Comparison of ENCODE assay signal across 18 cellular contexts in the genomic region with DNA sequence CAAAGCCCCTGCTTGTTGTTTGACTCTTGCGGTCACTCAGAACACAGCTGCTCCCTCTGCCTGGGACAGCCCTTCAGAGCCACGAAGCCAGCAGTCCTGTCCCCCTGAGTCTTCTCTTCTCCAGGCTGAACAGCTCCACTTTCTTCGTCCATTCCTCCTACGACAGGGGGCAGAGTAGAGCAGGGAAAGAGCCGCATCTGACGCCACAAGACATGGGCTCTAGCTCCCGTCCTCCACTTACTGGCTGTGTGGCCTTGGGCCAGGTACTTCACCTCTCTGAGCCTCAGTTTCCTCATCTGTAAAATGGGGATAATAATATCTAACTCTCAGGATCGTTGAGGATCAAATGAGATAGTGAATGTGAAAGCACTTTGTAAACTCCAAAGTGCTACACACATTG. TPM values are rescaled to one million over a fixed set of nuclear protein-coding genes. Genes with fewer than 3 reads are reported as not detected.
DNase-seq lines count a peak whose midpoint lies in the region; ATAC-seq, FAIRE-seq and TF ChIP-seq lines count a peak whose summit lies in the region.
"Had no signal": no experiment of that assay in that cellular context is flagged by ENCODE, and none has a peak within 500 bp of the region (broad histone marks: within the 10 kb centered on the region; RNA-seq: fewer than 3 reads in every experiment).

No MANE protein-coding gene starts in this region.

- peak overlapping the region in 1 of 7 donors; percentile 19 for H3K4me3 Mint-ChIP-seq in CD8-positive, alpha-beta memory T cell
- H3K4me3 Mint-ChIP-seq: memory B cell had no signal

- H4K20me1 ChIP-seq in HepG2 (ENCODE audit: insufficient read depth, low read length): no peaks in the 10 kb centered on the region; the same call in 1 of the 2 replicates

- no peaks in the 10 kb centered on the region for H3K9me3 Mint-ChIP-seq in CD8-positive, alpha-beta memory T cell
- H3K9me3 Mint-ChIP-seq: memory B cell had no signal

- H3K79me2 ChIP-seq in HepG2 (ENCODE audit: insufficient read depth, low read length): no peaks in the 10 kb centered on the region
- H3K79me2 ChIP-seq: parathyroid adenoma had no signal

- TF ChIP-seq RAD21 in HepG2 (CRISPR knock-in tag; IDR thresholded peaks at IDR 0.05): no peak

- TF ChIP-seq EP300 in HepG2 (IDR thresholded peaks at IDR 0.05; ENCODE audit: low read depth in 2 of 2, low read length in 2 of 2) (no peak), HepG2 (CRISPR knock-in tag; IDR thresholded peaks at IDR 0.05; ENCODE audit: borderline replicate concordance) (no peak)

- peaks cover 17% of the 10 kb centered on the region for H3K4me1 ChIP-seq in HepG2 (ENCODE audit: insufficient read depth, low read length)
- H3K4me1 ChIP-seq in right lobe of liver: peaks cover 0 to 12% (median 1%) of the 10 kb centered on the region in 4 donors
- no peaks in the 10 kb centered on the region for H3K4me1 ChIP-seq in CD8-positive, alpha-beta memory T cell (ENCODE audit: insufficient read depth, low read length)
- H3K4me1 ChIP-seq: BE2C, HAP-1, parathyroid adenoma had no signal

- intact Hi-C loops in HepG2 (cut with micrococcal nuclease; ENCODE audit: unreplicated experiment) (no loop called here), right lobe of liver (cut with DNase I) (no loop called here)

- H2AFZ ChIP-seq in HepG2 (ENCODE audit: low read length): no peak overlapping the region
- H2AFZ ChIP-seq: parathyroid adenoma had no signal

- in situ Hi-C loops in HepG2 (cut with HindIII; ENCODE audit: extremely low pct_ligation_motif_present, low pct_unique_long_range_greater_than_20kb): loop anchor here (5.0 kb wide), 2 partner anchors 36 to 171 kb away; no protein-coding TSS in a partner anchor

- no peak for FAIRE-seq in HepG2 (lab: Jason Lieb, UNC)

- ATAC-seq in HepG2 (no peak), right lobe of liver (no peak), SK-N-SH treated with all-trans-retinoic acid at 6 μM for 48 hours (no peak)

- H3K36me3 Mint-ChIP-seq in CD8-positive, alpha-beta memory T cell: no peaks in the 10 kb centered on the region
- H3K36me3 Mint-ChIP-seq: memory B cell had no signal

- no peak for TF ChIP-seq POLR2A in HepG2 (IDR thresholded peaks at IDR 0.05; ENCODE audit: insufficient read depth in 1 of 2, low read depth in 2 of 2, low read length in 2 of 2)
- no peak for TF ChIP-seq POLR2A in right lobe of liver (IDR thresholded peaks at IDR 0.05)

- peaks cover 4 to 31% of the 10 kb centered on the region in 2 experiments; a peak in 3 of 5 replicates for H3K27me3 ChIP-seq in HepG2 (ENCODE audit: control insufficient read depth in 1 of 2, insufficient read depth in 2 of 2, low read length in 2 of 2)
- no peaks in the 10 kb centered on the region for H3K27me3 ChIP-seq in right lobe of liver
- no peaks in the 10 kb centered on the region for H3K27me3 ChIP-seq in CD8-positive, alpha-beta memory T cell (ENCODE audit: insufficient read depth, low read length, poor library complexity, severe bottlenecking)
- H3K27me3 ChIP-seq: ascending aorta, BE2C had no signal

- TF ChIP-seq CTCF in HepG2 (CRISPR knock-in tag; IDR thresholded peaks at IDR 0.05) (peak; percentile 59), right lobe of liver (IDR thresholded peaks at IDR 0.05) (peak in 1 of 4 donors; percentile 4), choroid plexus epithelial cell (conservative IDR thresholded peaks at IDR 0.05; ENCODE audit: low read depth, low read length) (peak; percentile 50)

- 20% methylated on average over 8 of the region's 8 CpGs for WGBS in HepG2 (ENCODE audit: low lambda C conversion rate)
- WGBS in right lobe of liver (ENCODE audit: insufficient coverage, low coverage, low lambda C conversion rate, missing lambda C conversion rate): 52% methylated on average over 6 of the region's 8 CpGs

- CTCF ChIA-PET in HepG2 (lab: Yijun Ruan, JAX; ENCODE audit: low intra/inter-chr PET ratio, low total read pairs): interaction anchor here (1.7 to 3.6 kb wide), 3 partner anchors 25 to 169 kb away, joined by 14 to 47 read pairs (median 24); no protein-coding TSS in a partner anchor
- CTCF ChIA-PET in CD8-positive, alpha-beta memory T cell (lab: Charles Lee): interaction anchor here (0.8 to 1.9 kb wide), 5 partner anchors 24 to 174 kb away, joined by 3 to 22 read pairs (median 4); no protein-coding TSS in a partner anchor

- no peak overlapping the region for H3K9ac ChIP-seq in HepG2 (ENCODE audit: insufficient read depth, low read depth, low read length)
- H3K9ac ChIP-seq: parathyroid adenoma had no signal

- peak overlapping the region in 1 of 8 donors; percentile 11 for H3K27ac Mint-ChIP-seq in CD8-positive, alpha-beta memory T cell
- H3K27ac Mint-ChIP-seq: memory B cell had no signal

- peaks cover 0 to 12% (median 0%) of the 10 kb centered on the region in 3 donors for H3K4me1 Mint-ChIP-seq in CD8-positive, alpha-beta memory T cell

- POLR2A ChIA-PET in HepG2 (lab: Yijun Ruan, JAX): interaction anchor here (1.0 to 1.4 kb wide), 2 partner anchors 32 to 39 kb away, joined by 4 to 7 read pairs; no protein-coding TSS in a partner anchor
- POLR2A ChIA-PET in CD8-positive, alpha-beta memory T cell (lab: Charles Lee): no interaction called here

- DNase-seq in HepG2 (ENCODE audit: low spot score): peak; percentile 20
- DNase-seq in right lobe of liver: no peak
- DNase-seq in NAMALWA (ENCODE audit: low spot score): peak; percentile 52
- peak; percentile 41 for DNase-seq in choroid plexus epithelial cell (ENCODE audit: low read depth)
- DNase-seq in DMS114 treated with DMSO at 0.1 percent for 48 hours (lab: John Stamatoyannopoulos, UW; ENCODE audit: unreplicated experiment): no peak
- no peak for DNase-seq in CD8-positive, alpha-beta memory T cell
- no peak for DNase-seq in NCI-H1417 treated with DMSO at 0.1 percent for 48 hours (lab: John Stamatoyannopoulos, UW)
- DNase-seq: BE2C; GDM1; hypothalamus; NCI-H2227 treated with DMSO at 0.1 percent for 48 hours; stimulated activated naive CD4-positive, alpha-beta T cell had no signal

- BruUV-seq in HepG2 (replicated peaks; lab: Mats Ljungman, UMichigan): no TSS peak

- H3K9me3 ChIP-seq in HepG2 (ENCODE audit: low read length) (no peaks in the 10 kb centered on the region), right lobe of liver (no peaks in the 10 kb centered on the region)
- no peaks in the 10 kb centered on the region for H3K9me3 ChIP-seq in CD8-positive, alpha-beta memory T cell (ENCODE audit: low read length)
- H3K9me3 ChIP-seq: ascending aorta, BE2C, HAP-1 had no signal

- peaks cover 1 to 14% of the 10 kb centered on the region in 2 donors for H3K27me3 Mint-ChIP-seq in CD8-positive, alpha-beta memory T cell

- no peak overlapping the region for H3K4me3 ChIP-seq in HepG2 (replicated peaks in 1 of 3; ENCODE audit: insufficient read depth in 1 of 3, low read depth in 2 of 3, low read length in 3 of 3)
- no peak overlapping the region for H3K4me3 ChIP-seq in right lobe of liver
- no peak overlapping the region for H3K4me3 ChIP-seq in choroid plexus epithelial cell (ENCODE audit: low read depth, low read length)
- no peak overlapping the region for H3K4me3 ChIP-seq in CD8-positive, alpha-beta memory T cell (ENCODE audit: low read length)
- H3K4me3 ChIP-seq: ascending aorta, HAP-1 had no signal

- H3K27ac ChIP-seq in HepG2 (ENCODE audit: extremely low read length, insufficient read depth, low read length) (no peak overlapping the region), right lobe of liver (no peak overlapping the region)
- no peak overlapping the region for H3K27ac ChIP-seq in CD8-positive, alpha-beta memory T cell (ENCODE audit: low read depth, low read length)
- H3K27ac ChIP-seq: ascending aorta, parathyroid adenoma, RWPE1 had no signal

- H3K4me2 ChIP-seq in HepG2 (ENCODE audit: low read depth, low read length): no peak overlapping the region

- H3K36me3 ChIP-seq in HepG2 (replicated peaks in 1 of 2; ENCODE audit: control insufficient read depth in 1 of 2, insufficient read depth in 2 of 2, low read length in 2 of 2) (no peaks in the 10 kb centered on the region), right lobe of liver (no peaks in the 10 kb centered on the region)
- H3K36me3 ChIP-seq in CD8-positive, alpha-beta memory T cell (ENCODE audit: insufficient read depth, low read length): no peaks in the 10 kb centered on the region
- H3K36me3 ChIP-seq: ascending aorta, BE2C, HAP-1 had no signal

RNA-seq across cellular contexts. Expression of a gene that starts 29.9 kb away (rescaled TPM):
- not detected in 2 replicates for total RNA-seq in HepG2 (2016; rRNA removed; fragmentation: Illumina TruSeq; extraction: Trizol)
- total RNA-seq in HepG2 (2016; cell fraction: cytosol; rRNA removed; fragmentation: Illumina TruSeq; extraction: Trizol; ENCODE audit: low read depth): not detected in 2 replicates
- total RNA-seq in HepG2 (2016; cell fraction: insoluble cytoplasmic fraction; rRNA removed; fragmentation: Illumina TruSeq; extraction: Trizol): not detected in 2 replicates
- not detected in 2 replicates for total RNA-seq in HepG2 (2016; cell fraction: membrane; rRNA removed; fragmentation: Illumina TruSeq; extraction: Trizol)
- total RNA-seq in HepG2 (2016; cell fraction: nucleus; rRNA removed; fragmentation: Illumina TruSeq; extraction: Trizol): not detected in 2 replicates
- polyA plus RNA-seq in HepG2 (2011; rRNA removed): 0.04 TPM in 1 of 2 replicates, not detected in the other
- polyA plus RNA-seq in HepG2 (2011; cell fraction: cytosol; rRNA removed): 0.07 TPM in 1 of 2 replicates, not detected in the other
- 0.16 and 0.34 TPM in 2 replicates for polyA plus RNA-seq in HepG2 (2011; cell fraction: nucleus; rRNA removed)
- 0.17 and 1.2 TPM in 2 replicates for polyA plus RNA-seq in HepG2 (2012)
- 0.20 and 0.28 TPM in 2 replicates for polyA plus RNA-seq in HepG2 (2016; cell fraction: cytosol; fragmentation: Illumina TruSeq; extraction: Trizol; ENCODE audit: low read depth)
- polyA plus RNA-seq in HepG2 (2016; cell fraction: insoluble cytoplasmic fraction; fragmentation: Illumina TruSeq; extraction: Trizol; ENCODE audit: low read depth): 0.41 TPM in 1 of 2 replicates, not detected in the other
- 0.17 TPM in 1 of 2 replicates, not detected in the other for polyA plus RNA-seq in HepG2 (2016; cell fraction: membrane; fragmentation: Illumina TruSeq; extraction: Trizol; ENCODE audit: low read depth)
- polyA plus RNA-seq in HepG2 (2016; cell fraction: nucleus; fragmentation: Illumina TruSeq; extraction: Trizol; ENCODE audit: insufficient read depth, low read depth): 0.27 and 0.37 TPM in 2 replicates
- polyA minus RNA-seq in HepG2 (2011; rRNA and poly(A)+ RNA removed; ENCODE audit: low replicate concordance): 0.20 and 1.1 TPM in 2 replicates
- polyA minus RNA-seq in HepG2 (2011; cell fraction: cytosol; rRNA and poly(A)+ RNA removed): not detected in 2 replicates
- polyA minus RNA-seq in HepG2 (2011; cell fraction: nucleus; rRNA and poly(A)+ RNA removed): not detected in 2 replicates
- 10 to 100 TPM in 5 of 6 experiments, 1 to 10 TPM in 1; 2.9 to 41.4 (median 23.9) TPM for total RNA-seq in right lobe of liver
- total RNA-seq in CD8-positive, alpha-beta memory T cell: not detected
- polyA plus RNA-seq in CD8-positive, alpha-beta memory T cell: not detected
- total RNA-seq: ascending aorta had no signal

RNA-seq across cellular contexts. Expression of a gene that starts 47.3 kb away (rescaled TPM):
- total RNA-seq in HepG2 (2016; rRNA removed; fragmentation: Illumina TruSeq; extraction: Trizol) (14.2 and 17.0 TPM in 2 replicates), right lobe of liver (1 to 10 TPM; 4.7 to 7.7 (median 6.8) TPM)
- total RNA-seq in HepG2 (2016; cell fraction: cytosol; rRNA removed; fragmentation: Illumina TruSeq; extraction: Trizol; ENCODE audit: low read depth): 1.6 and 1.9 TPM in 2 replicates
- total RNA-seq in HepG2 (2016; cell fraction: insoluble cytoplasmic fraction; rRNA removed; fragmentation: Illumina TruSeq; extraction: Trizol): 14.0 and 15.8 TPM in 2 replicates
- total RNA-seq in HepG2 (2016; cell fraction: membrane; rRNA removed; fragmentation: Illumina TruSeq; extraction: Trizol): 6.1 and 6.8 TPM in 2 replicates
- 19.7 and 21.7 TPM in 2 replicates for total RNA-seq in HepG2 (2016; cell fraction: nucleus; rRNA removed; fragmentation: Illumina TruSeq; extraction: Trizol)
- 4.8 and 5.3 TPM in 2 replicates for polyA plus RNA-seq in HepG2 (2011; rRNA removed)
- polyA plus RNA-seq in HepG2 (2011; cell fraction: cytosol; rRNA removed): 2.3 and 3.3 TPM in 2 replicates
- polyA plus RNA-seq in HepG2 (2011; cell fraction: nucleus; rRNA removed): 6.3 and 7.5 TPM in 2 replicates
- polyA plus RNA-seq in HepG2 (2012): 5.4 and 6.4 TPM in 2 replicates
- 0.20 and 0.22 TPM in 2 replicates for polyA plus RNA-seq in HepG2 (2016; cell fraction: cytosol; fragmentation: Illumina TruSeq; extraction: Trizol; ENCODE audit: low read depth)
- 6.0 and 6.8 TPM in 2 replicates for polyA plus RNA-seq in HepG2 (2016; cell fraction: insoluble cytoplasmic fraction; fragmentation: Illumina TruSeq; extraction: Trizol; ENCODE audit: low read depth)
- 0.93 and 1.1 TPM in 2 replicates for polyA plus RNA-seq in HepG2 (2016; cell fraction: membrane; fragmentation: Illumina TruSeq; extraction: Trizol; ENCODE audit: low read depth)
- 13.1 and 13.4 TPM in 2 replicates for polyA plus RNA-seq in HepG2 (2016; cell fraction: nucleus; fragmentation: Illumina TruSeq; extraction: Trizol; ENCODE audit: insufficient read depth, low read depth)
- 15.7 and 33.2 TPM in 2 replicates for polyA minus RNA-seq in HepG2 (2011; rRNA and poly(A)+ RNA removed; ENCODE audit: low replicate concordance)
- polyA minus RNA-seq in HepG2 (2011; cell fraction: cytosol; rRNA and poly(A)+ RNA removed): 12.7 and 13.5 TPM in 2 replicates
- polyA minus RNA-seq in HepG2 (2011; cell fraction: nucleus; rRNA and poly(A)+ RNA removed): 43.4 and 50.1 TPM in 2 replicates
- total RNA-seq in CD8-positive, alpha-beta memory T cell: 10 to 100 TPM; 13.4 to 13.6 TPM
- 2.3 TPM for polyA plus RNA-seq in CD8-positive, alpha-beta memory T cell

Comparison
In these comparisons a context has a peak if more than half of its experiments do, and no peak if none do; other contexts are left out.
1. DNase-seq: peak in HepG2 (single experiment), NAMALWA (single experiment) and choroid plexus epithelial cell (single experiment); none in right lobe of liver (0 of 3), DMS114 treated with DMSO at 0.1 percent for 48 hours (single experiment), CD8-positive, alpha-beta memory T cell (0 of 5) and NCI-H1417 treated with DMSO at 0.1 percent for 48 hours (single experiment).